ENCODE assay signal across 13 cellular contexts in the genomic region with DNA sequence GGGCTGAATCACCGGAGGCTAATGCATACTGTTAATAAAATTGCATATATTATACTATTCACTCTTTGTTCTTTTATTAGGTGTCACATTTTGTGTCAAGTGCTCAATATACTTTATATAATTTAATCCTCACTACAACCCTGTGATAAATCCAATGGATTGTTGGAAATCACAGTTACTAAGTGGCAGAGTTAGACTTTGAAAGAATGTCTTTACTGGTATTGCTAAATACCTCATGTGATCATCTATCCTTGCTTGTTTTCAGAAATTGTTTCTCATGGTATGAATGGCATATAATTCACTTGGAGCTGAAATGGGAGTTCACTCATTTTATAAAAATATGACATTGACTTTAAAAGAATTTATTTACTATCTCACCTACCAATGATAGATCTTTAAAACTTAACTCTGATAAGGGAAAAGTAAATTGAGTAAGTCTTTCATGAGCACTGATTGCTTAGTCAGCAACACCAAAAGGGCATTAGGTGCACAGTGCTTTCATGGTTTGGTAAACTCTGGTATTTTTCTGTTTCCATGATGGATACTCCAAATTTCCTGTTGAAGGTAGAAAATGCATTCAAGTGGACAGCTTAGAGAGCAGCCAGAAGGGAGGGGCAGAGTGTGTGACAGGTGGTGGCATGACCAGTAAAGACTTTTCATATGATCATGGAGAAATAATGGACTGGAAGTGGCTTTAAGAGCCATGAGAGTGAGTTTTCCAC. TPM values are rescaled to one million over a fixed set of nuclear protein-coding genes. Genes with fewer than 3 reads are reported as not detected.
"Had no signal": no experiment of that assay in that cellular context is flagged by ENCODE, and none has a peak within 500 bp of the region (broad histone marks: within the 10 kb centered on the region; RNA-seq: fewer than 3 reads in every experiment).

No MANE protein-coding gene starts in this region.

- H3K36me3 ChIP-seq: cardiac muscle cell, gastrocnemius medialis, right atrium auricular region, transverse colon had no signal

- H3K9me3 Mint-ChIP-seq: activated T-cell treated with anti-CD3 and anti-CD28 coated beads, Interleukin-2, amount 50 U/mL, for 4 hours had no signal

- H3K4me1 ChIP-seq: gastrocnemius medialis, transverse colon had no signal

- H3K9me3 ChIP-seq: gastrocnemius medialis, right atrium auricular region, transverse colon had no signal

- H3K4me3 Mint-ChIP-seq: activated CD8-positive, alpha-beta memory T cell treated with anti-CD3 and anti-CD28 coated beads, Interleukin-2, amount 10 ng/mL, durations not matched to agents 7 days and 5 days; activated T-cell treated with anti-CD3 and anti-CD28 coated beads, Interleukin-2, amount 50 U/mL, for 4 hours; naive B cell; stimulated activated memory B cell treated with anti-CD40 and anti-IgM and Interleukin-4, amounts not matched to agents 10 μg/mL and 1 μg/mL and 100 μg/mL, for 72 hours had no signal

- DNase-seq: activated CD4-positive, alpha-beta T cell treated with anti-CD3 and anti-CD28 coated beads for 1 hour; activated CD4-positive, alpha-beta T cell treated with anti-CD3 and anti-CD28 coated beads, Interleukin-2, amount 50 U/mL, for 48 hours; activated CD8-positive, alpha-beta memory T cell treated with anti-CD3 and anti-CD28 coated beads, Interleukin-2, amount 10 ng/mL, durations not matched to agents 7 days and 5 days; activated gamma-delta T cell treated with Interleukin-2 at 50 U/mL for 16 hours; activated T-cell treated with anti-CD3 and anti-CD28 coated beads, Interleukin-2, amount 50 U/mL, for 4 hours; gastrocnemius medialis; naive B cell; posterior cingulate gyrus; stimulated activated CD4-positive, alpha-beta T cell treated with anti-CD3 and anti-CD28 coated beads, Interleukin-1b, Interleukin-23, amount 100 ng/mL, for 48 hours; transverse colon had no signal

- H3K27ac ChIP-seq: cardiac muscle cell, gastrocnemius medialis, right atrium auricular region, transverse colon had no signal

- H3K27ac Mint-ChIP-seq: activated CD8-positive, alpha-beta memory T cell treated with anti-CD3 and anti-CD28 coated beads, Interleukin-2, amount 10 ng/mL, durations not matched to agents 7 days and 5 days; naive B cell; stimulated activated memory B cell treated with anti-CD40 and anti-IgM and Interleukin-4, amounts not matched to agents 10 μg/mL and 1 μg/mL and 100 μg/mL, for 72 hours had no signal

- H3K36me3 Mint-ChIP-seq: activated CD8-positive, alpha-beta memory T cell treated with anti-CD3 and anti-CD28 coated beads, Interleukin-2, amount 10 ng/mL, durations not matched to agents 7 days and 5 days; stimulated activated memory B cell treated with anti-CD40 and anti-IgM and Interleukin-4, amounts not matched to agents 10 μg/mL and 1 μg/mL and 100 μg/mL, for 72 hours had no signal

- ATAC-seq: activated CD8-positive, alpha-beta memory T cell treated with anti-CD3 and anti-CD28 coated beads, Interleukin-2, amount 10 ng/mL, durations not matched to agents 7 days and 5 days; activated T-cell treated with anti-CD3 and anti-CD28 coated beads, Interleukin-2, amount 50 U/mL, for 4 hours; gastrocnemius medialis; stimulated activated memory B cell treated with anti-CD40 and anti-IgM and Interleukin-4, amounts not matched to agents 10 μg/mL and 1 μg/mL and 100 μg/mL, for 72 hours had no signal

- H3K27me3 ChIP-seq: cardiac muscle cell, gastrocnemius medialis, right atrium auricular region, transverse colon had no signal

- H3K27me3 Mint-ChIP-seq: activated CD8-positive, alpha-beta memory T cell treated with anti-CD3 and anti-CD28 coated beads, Interleukin-2, amount 10 ng/mL, durations not matched to agents 7 days and 5 days; stimulated activated memory B cell treated with anti-CD40 and anti-IgM and Interleukin-4, amounts not matched to agents 10 μg/mL and 1 μg/mL and 100 μg/mL, for 72 hours had no signal

- H3K4me1 Mint-ChIP-seq: activated CD8-positive, alpha-beta memory T cell treated with anti-CD3 and anti-CD28 coated beads, Interleukin-2, amount 10 ng/mL, durations not matched to agents 7 days and 5 days; stimulated activated memory B cell treated with anti-CD40 and anti-IgM and Interleukin-4, amounts not matched to agents 10 μg/mL and 1 μg/mL and 100 μg/mL, for 72 hours had no signal

- H3K4me3 ChIP-seq: cardiac muscle cell, gastrocnemius medialis, right atrium auricular region, transverse colon had no signal

RNA-seq across cellular contexts. Expression of gene ENKUR, which starts 22.6 kb away (rescaled TPM):
- total RNA-seq: activated CD8-positive, alpha-beta memory T cell treated with anti-CD3 and anti-CD28 coated beads, Interleukin-2, amount 10 ng/mL, durations not matched to agents 7 days and 5 days; activated T-cell treated with anti-CD3 and anti-CD28 coated beads, Interleukin-2, amount 50 U/mL, for 4 hours; cardiac muscle cell; gastrocnemius medialis; right atrium auricular region had no signal
